1 cellular context compared by ENCODE assay signal in the genomic region with DNA sequence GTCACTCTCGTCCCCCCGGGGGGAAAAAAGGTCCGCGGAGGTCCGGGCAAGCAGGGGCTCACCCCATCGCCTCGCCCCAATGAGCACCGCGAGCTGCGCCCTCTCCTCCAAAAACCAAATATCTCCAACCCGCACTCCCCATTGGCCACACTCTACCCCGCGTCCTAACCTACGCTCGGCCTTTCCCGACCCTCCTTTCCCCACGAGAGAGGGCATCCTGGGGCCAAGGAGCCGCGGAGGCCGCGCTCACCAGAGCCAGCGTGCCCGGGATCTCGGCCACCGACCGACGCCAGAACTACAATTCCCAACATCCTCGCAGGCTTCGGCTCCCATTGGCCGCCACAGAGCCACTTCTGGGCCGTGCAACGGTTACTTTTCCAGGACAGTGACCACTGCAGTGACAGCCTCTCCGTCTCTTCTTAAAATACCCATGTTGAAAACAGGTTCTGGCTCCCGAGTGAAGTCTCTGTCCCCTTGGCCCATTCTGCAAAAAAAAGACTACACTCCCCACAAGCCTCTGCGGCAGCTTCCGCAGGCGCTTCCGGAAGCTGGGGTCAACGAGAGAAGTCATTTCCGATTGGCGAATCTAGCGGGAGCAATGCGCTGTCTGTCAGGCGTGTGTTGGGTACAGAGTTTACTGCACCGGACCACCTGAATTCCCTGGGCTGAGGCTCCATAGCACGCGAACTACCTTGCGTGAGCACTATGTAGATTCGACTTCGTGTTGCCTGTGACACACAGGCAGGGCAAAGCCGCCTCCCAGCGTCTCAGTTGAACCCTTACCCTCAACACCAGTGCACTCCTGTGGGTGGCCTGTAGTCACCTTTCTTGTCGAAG.
A peak's percentile ranks its signal among the peaks of the same experiment; 100 is the strongest.
TF ChIP-seq lines count a peak whose summit lies in the region.

A gene (minus strand): TSS at position 285 of the 837 bp plus-strand sequence. CDS start 15,020 bp downstream, outside the sequence.

TF ChIP-seq in HepG2, 621 proteins besides CTCF, POLR2A, EP300 and RAD21 (continued from another document and continues in another):
- TF ChIP-seq TBL1XR1 (IDR thresholded peaks at IDR 0.05; ENCODE audit: borderline replicate concordance, low read length, partially characterized antibody) (peak; percentile 79), NR1H2 (CRISPR knock-in tag; IDR thresholded peaks at IDR 0.05; ENCODE audit: borderline replicate concordance, low read depth) (peak; percentile 67; the same call in 1 of the 2 replicates), ZNF10 (CRISPR knock-in tag; IDR thresholded peaks at IDR 0.05; ENCODE audit: borderline replicate concordance, low read depth) (no peak), SYNCRIP (IDR thresholded peaks at IDR 0.05; ENCODE audit: insufficient read depth, low read depth, low read length) (no peak), JUN (CRISPR knock-in tag; IDR thresholded peaks at IDR 0.05) (peak; percentile 54; the same call in 1 of the 2 replicates), HOXD1 (CRISPR knock-in tag; IDR thresholded peaks at IDR 0.05) (peak; percentile 24), ZNF891 (CRISPR knock-in tag; IDR thresholded peaks at IDR 0.05) (peak; percentile 81), ATF7-NPFF (CRISPR knock-in tag; IDR thresholded peaks at IDR 0.05; ENCODE audit: low read depth) (peak; percentile 58; the same call in 1 of the 2 replicates), TARDBP (CRISPR knock-in tag; IDR thresholded peaks at IDR 0.05) (peak; percentile 76; the same call in 1 of the 2 replicates), FOXA3 (CRISPR knock-in tag; IDR thresholded peaks at IDR 0.05) (peak; percentile 64), KLF15 (CRISPR knock-in tag; IDR thresholded peaks at IDR 0.05; ENCODE audit: borderline replicate concordance) (0 out of 2 replicates have a peak, but pooled peaks have one; percentile 6), ZNF878 (CRISPR knock-in tag; IDR thresholded peaks at IDR 0.05) (0 out of 2 replicates have a peak, but pooled peaks have one; percentile 68), ZNF160 (CRISPR knock-in tag; IDR thresholded peaks at IDR 0.05) (peak; percentile 78), CREB1 (IDR thresholded peaks at IDR 0.05) (peak; percentile 72), CREB1 (CRISPR knock-in tag; IDR thresholded peaks at IDR 0.05) (peak; percentile 91), FOXM1 (CRISPR knock-in tag; IDR thresholded peaks at IDR 0.05) (peak; percentile 81; the same call in 1 of the 2 replicates), PRMT3 (CRISPR knock-in tag; IDR thresholded peaks at IDR 0.05; ENCODE audit: borderline replicate concordance, low read depth) (no peak), CEBPG (CRISPR knock-in tag; IDR thresholded peaks at IDR 0.05) (peak; percentile 57), TOPORS (CRISPR knock-in tag; IDR thresholded peaks at IDR 0.05) (peak; percentile 68), ZNF501 (CRISPR knock-in tag; IDR thresholded peaks at IDR 0.05) (peak; percentile 99), PAWR (CRISPR knock-in tag; IDR thresholded peaks at IDR 0.05; ENCODE audit: borderline replicate concordance) (no peak), ZNF207 (IDR thresholded peaks at IDR 0.05; ENCODE audit: borderline replicate concordance) (no peak), NFYB (CRISPR knock-in tag; IDR thresholded peaks at IDR 0.05) (peak; percentile 88), ZNF879 (CRISPR knock-in tag; IDR thresholded peaks at IDR 0.05) (no peak), RXRB (CRISPR knock-in tag; IDR thresholded peaks at IDR 0.05; ENCODE audit: borderline replicate concordance) (peak; percentile 57), ZNF430 (CRISPR knock-in tag; IDR thresholded peaks at IDR 0.05) (no peak; the same call in 1 of the 2 replicates), PHF21A (CRISPR knock-in tag; IDR thresholded peaks at IDR 0.05) (peak; percentile 58; the same call in 1 of the 2 replicates), SALL2 (CRISPR knock-in tag; IDR thresholded peaks at IDR 0.05) (0 out of 2 replicates have a peak, but pooled peaks have one; percentile 68), TCF7L2 (IDR thresholded peaks at IDR 0.05; ENCODE audit: low read depth, low read length) (no peak), ZBTB42 (CRISPR knock-in tag; IDR thresholded peaks at IDR 0.05) (peak; percentile 19; the same call in 1 of the 2 replicates), DMAP1 (CRISPR knock-in tag; IDR thresholded peaks at IDR 0.05) (peak; percentile 94), HMGA1 (CRISPR knock-in tag; conservative IDR thresholded peaks at IDR 0.05) (no peak), ZNF331 (CRISPR knock-in tag; IDR thresholded peaks at IDR 0.05) (peak; percentile 78), ZNF224 (CRISPR knock-in tag; IDR thresholded peaks at IDR 0.05) (peak; percentile 49; the same call in 1 of the 2 replicates), SMAD1 (CRISPR knock-in tag; IDR thresholded peaks at IDR 0.05; ENCODE audit: borderline replicate concordance, low read depth) (peak; percentile 90; the same call in 1 of the 2 replicates), ZNF775 (CRISPR knock-in tag; IDR thresholded peaks at IDR 0.05; ENCODE audit: borderline replicate concordance) (no peak)
- TF ChIP-seq, protein P1, sequence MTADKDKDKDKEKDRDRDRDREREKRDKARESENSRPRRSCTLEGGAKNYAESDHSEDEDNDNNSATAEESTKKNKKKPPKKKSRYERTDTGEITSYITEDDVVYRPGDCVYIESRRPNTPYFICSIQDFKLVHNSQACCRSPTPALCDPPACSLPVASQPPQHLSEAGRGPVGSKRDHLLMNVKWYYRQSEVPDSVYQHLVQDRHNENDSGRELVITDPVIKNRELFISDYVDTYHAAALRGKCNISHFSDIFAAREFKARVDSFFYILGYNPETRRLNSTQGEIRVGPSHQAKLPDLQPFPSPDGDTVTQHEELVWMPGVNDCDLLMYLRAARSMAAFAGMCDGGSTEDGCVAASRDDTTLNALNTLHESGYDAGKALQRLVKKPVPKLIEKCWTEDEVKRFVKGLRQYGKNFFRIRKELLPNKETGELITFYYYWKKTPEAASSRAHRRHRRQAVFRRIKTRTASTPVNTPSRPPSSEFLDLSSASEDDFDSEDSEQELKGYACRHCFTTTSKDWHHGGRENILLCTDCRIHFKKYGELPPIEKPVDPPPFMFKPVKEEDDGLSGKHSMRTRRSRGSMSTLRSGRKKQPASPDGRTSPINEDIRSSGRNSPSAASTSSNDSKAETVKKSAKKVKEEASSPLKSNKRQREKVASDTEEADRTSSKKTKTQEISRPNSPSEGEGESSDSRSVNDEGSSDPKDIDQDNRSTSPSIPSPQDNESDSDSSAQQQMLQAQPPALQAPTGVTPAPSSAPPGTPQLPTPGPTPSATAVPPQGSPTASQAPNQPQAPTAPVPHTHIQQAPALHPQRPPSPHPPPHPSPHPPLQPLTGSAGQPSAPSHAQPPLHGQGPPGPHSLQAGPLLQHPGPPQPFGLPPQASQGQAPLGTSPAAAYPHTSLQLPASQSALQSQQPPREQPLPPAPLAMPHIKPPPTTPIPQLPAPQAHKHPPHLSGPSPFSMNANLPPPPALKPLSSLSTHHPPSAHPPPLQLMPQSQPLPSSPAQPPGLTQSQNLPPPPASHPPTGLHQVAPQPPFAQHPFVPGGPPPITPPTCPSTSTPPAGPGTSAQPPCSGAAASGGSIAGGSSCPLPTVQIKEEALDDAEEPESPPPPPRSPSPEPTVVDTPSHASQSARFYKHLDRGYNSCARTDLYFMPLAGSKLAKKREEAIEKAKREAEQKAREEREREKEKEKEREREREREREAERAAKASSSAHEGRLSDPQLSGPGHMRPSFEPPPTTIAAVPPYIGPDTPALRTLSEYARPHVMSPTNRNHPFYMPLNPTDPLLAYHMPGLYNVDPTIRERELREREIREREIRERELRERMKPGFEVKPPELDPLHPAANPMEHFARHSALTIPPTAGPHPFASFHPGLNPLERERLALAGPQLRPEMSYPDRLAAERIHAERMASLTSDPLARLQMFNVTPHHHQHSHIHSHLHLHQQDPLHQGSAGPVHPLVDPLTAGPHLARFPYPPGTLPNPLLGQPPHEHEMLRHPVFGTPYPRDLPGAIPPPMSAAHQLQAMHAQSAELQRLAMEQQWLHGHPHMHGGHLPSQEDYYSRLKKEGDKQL (CRISPR knock-in tag; IDR thresholded peaks at IDR 0.05; ENCODE audit: low read depth): no peak
- TF ChIP-seq, protein P2, sequence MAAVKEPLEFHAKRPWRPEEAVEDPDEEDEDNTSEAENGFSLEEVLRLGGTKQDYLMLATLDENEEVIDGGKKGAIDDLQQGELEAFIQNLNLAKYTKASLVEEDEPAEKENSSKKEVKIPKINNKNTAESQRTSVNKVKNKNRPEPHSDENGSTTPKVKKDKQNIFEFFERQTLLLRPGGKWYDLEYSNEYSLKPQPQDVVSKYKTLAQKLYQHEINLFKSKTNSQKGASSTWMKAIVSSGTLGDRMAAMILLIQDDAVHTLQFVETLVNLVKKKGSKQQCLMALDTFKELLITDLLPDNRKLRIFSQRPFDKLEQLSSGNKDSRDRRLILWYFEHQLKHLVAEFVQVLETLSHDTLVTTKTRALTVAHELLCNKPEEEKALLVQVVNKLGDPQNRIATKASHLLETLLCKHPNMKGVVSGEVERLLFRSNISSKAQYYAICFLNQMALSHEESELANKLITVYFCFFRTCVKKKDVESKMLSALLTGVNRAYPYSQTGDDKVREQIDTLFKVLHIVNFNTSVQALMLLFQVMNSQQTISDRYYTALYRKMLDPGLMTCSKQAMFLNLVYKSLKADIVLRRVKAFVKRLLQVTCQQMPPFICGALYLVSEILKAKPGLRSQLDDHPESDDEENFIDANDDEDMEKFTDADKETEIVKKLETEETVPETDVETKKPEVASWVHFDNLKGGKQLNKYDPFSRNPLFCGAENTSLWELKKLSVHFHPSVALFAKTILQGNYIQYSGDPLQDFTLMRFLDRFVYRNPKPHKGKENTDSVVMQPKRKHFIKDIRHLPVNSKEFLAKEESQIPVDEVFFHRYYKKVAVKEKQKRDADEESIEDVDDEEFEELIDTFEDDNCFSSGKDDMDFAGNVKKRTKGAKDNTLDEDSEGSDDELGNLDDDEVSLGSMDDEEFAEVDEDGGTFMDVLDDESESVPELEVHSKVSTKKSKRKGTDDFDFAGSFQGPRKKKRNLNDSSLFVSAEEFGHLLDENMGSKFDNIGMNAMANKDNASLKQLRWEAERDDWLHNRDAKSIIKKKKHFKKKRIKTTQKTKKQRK (IDR thresholded peaks at IDR 0.05; ENCODE audit: low read length): no peak
- TF ChIP-seq, protein P3, sequence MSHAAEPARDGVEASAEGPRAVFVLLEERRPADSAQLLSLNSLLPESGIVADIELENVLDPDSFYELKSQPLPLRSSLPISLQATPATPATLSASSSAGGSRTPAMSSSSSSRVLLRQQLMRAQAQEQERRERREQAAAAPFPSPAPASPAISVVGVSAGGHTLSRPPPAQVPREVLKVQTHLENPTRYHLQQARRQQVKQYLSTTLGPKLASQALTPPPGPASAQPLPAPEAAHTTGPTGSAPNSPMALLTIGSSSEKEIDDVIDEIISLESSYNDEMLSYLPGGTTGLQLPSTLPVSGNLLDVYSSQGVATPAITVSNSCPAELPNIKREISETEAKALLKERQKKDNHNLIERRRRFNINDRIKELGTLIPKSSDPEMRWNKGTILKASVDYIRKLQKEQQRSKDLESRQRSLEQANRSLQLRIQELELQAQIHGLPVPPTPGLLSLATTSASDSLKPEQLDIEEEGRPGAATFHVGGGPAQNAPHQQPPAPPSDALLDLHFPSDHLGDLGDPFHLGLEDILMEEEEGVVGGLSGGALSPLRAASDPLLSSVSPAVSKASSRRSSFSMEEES (CRISPR knock-in tag; IDR thresholded peaks at IDR 0.05): peak; percentile 69
- TF ChIP-seq, protein P4, sequence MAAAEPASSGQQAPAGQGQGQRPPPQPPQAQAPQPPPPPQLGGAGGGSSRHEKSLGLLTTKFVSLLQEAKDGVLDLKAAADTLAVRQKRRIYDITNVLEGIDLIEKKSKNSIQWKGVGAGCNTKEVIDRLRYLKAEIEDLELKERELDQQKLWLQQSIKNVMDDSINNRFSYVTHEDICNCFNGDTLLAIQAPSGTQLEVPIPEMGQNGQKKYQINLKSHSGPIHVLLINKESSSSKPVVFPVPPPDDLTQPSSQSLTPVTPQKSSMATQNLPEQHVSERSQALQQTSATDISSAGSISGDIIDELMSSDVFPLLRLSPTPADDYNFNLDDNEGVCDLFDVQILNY (CRISPR knock-in tag; conservative IDR thresholded peaks at IDR 0.05): no peak; the same call in 1 of the 2 replicates
- TF ChIP-seq, protein P5, sequence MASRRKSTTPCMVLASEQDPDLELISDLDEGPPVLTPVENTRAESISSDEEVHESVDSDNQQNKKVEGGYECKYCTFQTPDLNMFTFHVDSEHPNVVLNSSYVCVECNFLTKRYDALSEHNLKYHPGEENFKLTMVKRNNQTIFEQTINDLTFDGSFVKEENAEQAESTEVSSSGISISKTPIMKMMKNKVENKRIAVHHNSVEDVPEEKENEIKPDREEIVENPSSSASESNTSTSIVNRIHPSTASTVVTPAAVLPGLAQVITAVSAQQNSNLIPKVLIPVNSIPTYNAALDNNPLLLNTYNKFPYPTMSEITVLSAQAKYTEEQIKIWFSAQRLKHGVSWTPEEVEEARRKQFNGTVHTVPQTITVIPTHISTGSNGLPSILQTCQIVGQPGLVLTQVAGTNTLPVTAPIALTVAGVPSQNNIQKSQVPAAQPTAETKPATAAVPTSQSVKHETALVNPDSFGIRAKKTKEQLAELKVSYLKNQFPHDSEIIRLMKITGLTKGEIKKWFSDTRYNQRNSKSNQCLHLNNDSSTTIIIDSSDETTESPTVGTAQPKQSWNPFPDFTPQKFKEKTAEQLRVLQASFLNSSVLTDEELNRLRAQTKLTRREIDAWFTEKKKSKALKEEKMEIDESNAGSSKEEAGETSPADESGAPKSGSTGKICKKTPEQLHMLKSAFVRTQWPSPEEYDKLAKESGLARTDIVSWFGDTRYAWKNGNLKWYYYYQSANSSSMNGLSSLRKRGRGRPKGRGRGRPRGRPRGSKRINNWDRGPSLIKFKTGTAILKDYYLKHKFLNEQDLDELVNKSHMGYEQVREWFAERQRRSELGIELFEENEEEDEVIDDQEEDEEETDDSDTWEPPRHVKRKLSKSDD (CRISPR knock-in tag; IDR thresholded peaks at IDR 0.05; ENCODE audit: low read depth): peak; percentile 71; the same call in 1 of the 2 replicates
- TF ChIP-seq, protein P6, sequence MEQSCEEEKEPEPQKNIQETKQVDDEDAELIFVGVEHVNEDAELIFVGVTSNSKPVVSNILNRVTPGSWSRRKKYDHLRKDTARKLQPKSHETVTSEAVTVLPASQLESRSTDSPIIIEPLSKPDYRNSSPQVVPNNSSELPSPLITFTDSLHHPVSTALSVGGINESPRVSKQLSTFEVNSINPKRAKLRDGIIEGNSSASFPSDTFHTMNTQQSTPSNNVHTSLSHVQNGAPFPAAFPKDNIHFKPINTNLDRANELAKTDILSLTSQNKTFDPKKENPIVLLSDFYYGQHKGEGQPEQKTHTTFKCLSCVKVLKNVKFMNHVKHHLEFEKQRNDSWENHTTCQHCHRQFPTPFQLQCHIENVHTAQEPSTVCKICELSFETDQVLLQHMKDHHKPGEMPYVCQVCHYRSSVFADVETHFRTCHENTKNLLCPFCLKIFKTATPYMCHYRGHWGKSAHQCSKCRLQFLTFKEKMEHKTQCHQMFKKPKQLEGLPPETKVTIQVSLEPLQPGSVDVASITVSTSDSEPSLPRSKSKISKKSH (CRISPR knock-in tag; IDR thresholded peaks at IDR 0.05; ENCODE audit: borderline replicate concordance): no peak; the same call in 1 of the 2 replicates
